Comparison of ENCODE assay signal across 16 cellular contexts in genomic region chr16:28865722-28866453, GRCh38. TPM values are rescaled to one million over a fixed set of nuclear protein-coding genes. Genes with fewer than 3 reads are reported as not detected.
DNase-seq lines count a peak whose midpoint lies in the region; ATAC-seq, FAIRE-seq and TF ChIP-seq lines count a peak whose summit lies in the region.
"Had no signal": no experiment of that assay in that cellular context is flagged by ENCODE, and none has a peak within 500 bp of the region (broad histone marks: within the 10 kb centered on the region; RNA-seq: fewer than 3 reads in every experiment).

No MANE protein-coding gene starts in this region.

- no peak overlapping the region for H3K9ac ChIP-seq in endodermal cell (ENCODE audit: extremely low read depth, low read length, poor library complexity, severe bottlenecking)
- no peak overlapping the region for H3K9ac ChIP-seq in kidney (ENCODE audit: low read length in 2 of 2)

- intact Hi-C loops in kidney (cut with DNase I) (no loop called here), adrenal gland (cut with DNase I) (loop anchor here in 1 of 2 donors (5.0 kb wide), 1 partner anchor 66 kb away; the partner anchor contains the start of gene CD19)

- H3K4me3 ChIP-seq in endodermal cell (ENCODE audit: low read length): peak overlapping the region; percentile 95
- H3K4me3 ChIP-seq in kidney (ENCODE audit: low read length in 2 of 2): no peak overlapping the region
- no peak overlapping the region for H3K4me3 ChIP-seq in adrenal gland

- ATAC-seq in stimulated activated effector memory CD8-positive, alpha-beta T cell treated with anti-CD3 and anti-CD28 coated beads, Interleukin-12 subunit alpha, Interleukin-12 subunit beta, amount 100 ng/mL, for 72 hours: no peak
- ATAC-seq: activated T-cell treated with anti-CD3 and anti-CD28 coated beads, Interleukin-2, amount 50 U/mL, for 72 hours; effector memory CD8-positive, alpha-beta T cell had no signal

- no peak for TF ChIP-seq POLR2A in adrenal gland (IDR thresholded peaks at IDR 0.05)

- H3K4me1 Mint-ChIP-seq in activated naive CD4-positive, alpha-beta T cell treated with anti-CD3 and anti-CD28 coated beads, Interleukin-2, amount 50 U/mL, for 24 hours: peaks cover 18% of the 10 kb centered on the region
- H3K4me1 Mint-ChIP-seq in endodermal cell: peaks cover 15% of the 10 kb centered on the region
- peaks cover 37% of the 10 kb centered on the region for H3K4me1 Mint-ChIP-seq in stimulated activated effector memory CD8-positive, alpha-beta T cell treated with anti-CD3 and anti-CD28 coated beads, Interleukin-12 subunit alpha, Interleukin-12 subunit beta, amount 100 ng/mL, for 72 hours

- no peaks in the 10 kb centered on the region for H3K27me3 ChIP-seq in endodermal cell (ENCODE audit: control insufficient read depth, insufficient read depth, low read length, poor library complexity, severe bottlenecking)
- H3K27me3 ChIP-seq in adrenal gland: no peaks in the 10 kb centered on the region

- H3K36me3 ChIP-seq in endodermal cell (ENCODE audit: control insufficient read depth, insufficient read depth, low read length) (peaks cover 28% of the 10 kb centered on the region), kidney (ENCODE audit: control insufficient read depth in 1 of 2, insufficient read depth in 2 of 2, low read length in 2 of 2) (peaks cover 15 to 21% of the 10 kb centered on the region in 2 donors), adrenal gland (replicated peaks in 1 of 2) (peaks cover 0 to 41% of the 10 kb centered on the region in 2 donors)

- no peaks in the 10 kb centered on the region for H3K9me3 ChIP-seq in endodermal cell (ENCODE audit: control insufficient read depth, low read length)
- H3K9me3 ChIP-seq in kidney (ENCODE audit: control insufficient read depth in 1 of 2, low read length in 2 of 2): no peaks in the 10 kb centered on the region
- H3K9me3 ChIP-seq in adrenal gland (replicated peaks in 1 of 3): no peaks in the 10 kb centered on the region

- H3K27ac ChIP-seq in endodermal cell (ENCODE audit: low read depth, low read length) (no peak overlapping the region), kidney (ENCODE audit: low read depth in 2 of 2, low read length in 2 of 2) (no peak overlapping the region), adrenal gland (no peak overlapping the region)

- peaks cover 1% of the 10 kb centered on the region for H3K36me3 Mint-ChIP-seq in activated naive CD4-positive, alpha-beta T cell treated with anti-CD3 and anti-CD28 coated beads, Interleukin-2, amount 50 U/mL, for 24 hours
- peaks cover 32% of the 10 kb centered on the region for H3K36me3 Mint-ChIP-seq in endodermal cell (ENCODE audit: low read depth)
- H3K36me3 Mint-ChIP-seq in stimulated activated effector memory CD8-positive, alpha-beta T cell treated with anti-CD3 and anti-CD28 coated beads, Interleukin-12 subunit alpha, Interleukin-12 subunit beta, amount 100 ng/mL, for 72 hours: peaks cover 71% of the 10 kb centered on the region

- H3K4me1 ChIP-seq in endodermal cell (ENCODE audit: control insufficient read depth, insufficient read depth, low read length) (peaks cover 7% of the 10 kb centered on the region), kidney (ENCODE audit: control insufficient read depth in 1 of 2, insufficient read depth in 1 of 2, low read depth in 1 of 2, low read length in 2 of 2) (peaks cover 5 to 15% of the 10 kb centered on the region in 2 donors), adrenal gland (replicated peaks in 1 of 2) (peaks cover 12 to 18% of the 10 kb centered on the region in 2 donors)

- peak overlapping the region; percentile 77 for H3K27ac Mint-ChIP-seq in activated naive CD4-positive, alpha-beta T cell treated with anti-CD3 and anti-CD28 coated beads, Interleukin-2, amount 50 U/mL, for 24 hours
- H3K27ac Mint-ChIP-seq in endodermal cell: peak overlapping the region; percentile 64
- peak overlapping the region; percentile 95 for H3K27ac Mint-ChIP-seq in stimulated activated effector memory CD8-positive, alpha-beta T cell treated with anti-CD3 and anti-CD28 coated beads, Interleukin-12 subunit alpha, Interleukin-12 subunit beta, amount 100 ng/mL, for 72 hours
- H3K27ac Mint-ChIP-seq: activated T-cell treated with anti-CD3 and anti-CD28 coated beads, Interleukin-2, amount 50 U/mL, for 72 hours had no signal

- WGBS in endodermal cell (ENCODE audit: insufficient coverage in 1 of 2, insufficient read length in 1 of 2), 2 experiments: 90 to 93% methylated on average over 15 to 28 of the region's 32 CpGs
- WGBS in adrenal gland, 4 donors: 75 to 84% (median 76%) methylated on average over 11 to 32 of the region's 32 CpGs

- no peak overlapping the region for H3K4me3 Mint-ChIP-seq in activated naive CD4-positive, alpha-beta T cell treated with anti-CD3 and anti-CD28 coated beads, Interleukin-2, amount 50 U/mL, for 24 hours
- H3K4me3 Mint-ChIP-seq in endodermal cell: no peak overlapping the region
- H3K4me3 Mint-ChIP-seq in stimulated activated effector memory CD8-positive, alpha-beta T cell treated with anti-CD3 and anti-CD28 coated beads, Interleukin-12 subunit alpha, Interleukin-12 subunit beta, amount 100 ng/mL, for 72 hours: no peak overlapping the region

- DNase-seq in activated naive CD4-positive, alpha-beta T cell treated with Interleukin-2 at 50 U/mL for 16 hours: no peak
- no peak for DNase-seq in endodermal cell
- DNase-seq in stimulated activated effector memory CD8-positive, alpha-beta T cell treated with anti-CD3 and anti-CD28 coated beads, Interleukin-12 subunit alpha, Interleukin-12 subunit beta, amount 100 ng/mL, for 72 hours (ENCODE audit: low spot score in 2 of 2): no peak
- no peak for DNase-seq in kidney
- no peak for DNase-seq in adrenal gland
- DNase-seq: activated T-cell treated with anti-CD3 and anti-CD28 coated beads, Interleukin-2, amount 50 U/mL, for 72 hours; effector memory CD8-positive, alpha-beta T cell; foreskin melanocyte; GOT3; KG1; midbrain; NCI-H146; NCI-H524 treated with DMSO at 0.1 percent for 48 hours; stimulated activated CD4-positive, alpha-beta T cell treated with anti-CD3 and anti-CD28 coated beads, Interleukin-1b, Interleukin-23, amount 100 ng/mL, for 48 hours had no signal

- no peaks in the 10 kb centered on the region for H3K27me3 Mint-ChIP-seq in activated naive CD4-positive, alpha-beta T cell treated with anti-CD3 and anti-CD28 coated beads, Interleukin-2, amount 50 U/mL, for 24 hours
- no peaks in the 10 kb centered on the region for H3K27me3 Mint-ChIP-seq in endodermal cell (ENCODE audit: insufficient read depth)
- H3K27me3 Mint-ChIP-seq: effector memory CD8-positive, alpha-beta T cell had no signal

- H3K9me3 Mint-ChIP-seq in activated naive CD4-positive, alpha-beta T cell treated with anti-CD3 and anti-CD28 coated beads, Interleukin-2, amount 50 U/mL, for 24 hours: no peaks in the 10 kb centered on the region
- H3K9me3 Mint-ChIP-seq in endodermal cell: no peaks in the 10 kb centered on the region
- no peaks in the 10 kb centered on the region for H3K9me3 Mint-ChIP-seq in stimulated activated effector memory CD8-positive, alpha-beta T cell treated with anti-CD3 and anti-CD28 coated beads, Interleukin-12 subunit alpha, Interleukin-12 subunit beta, amount 100 ng/mL, for 72 hours
- H3K9me3 Mint-ChIP-seq: activated T-cell treated with anti-CD3 and anti-CD28 coated beads, Interleukin-2, amount 50 U/mL, for 72 hours; effector memory CD8-positive, alpha-beta T cell; T-helper 1 cell treated with Interleukin-12 subunit alpha and Interleukin-12 subunit beta and Interleukin-4 antibody, amounts not matched to agents 30 μg/mL and 1 μg/mL, for 36 hours had no signal

- no peak for FAIRE-seq in kidney (lab: Jason Lieb, UNC)

- TF ChIP-seq CTCF in endodermal cell (conservative IDR thresholded peaks at IDR 0.05) (no peak), kidney (IDR thresholded peaks at IDR 0.05; ENCODE audit: borderline replicate concordance, extremely low read depth, insufficient read depth) (no peak), adrenal gland (IDR thresholded peaks at IDR 0.05) (no peak)

RNA-seq across cellular contexts. Expression of gene SH2B1, which starts 2.2 kb away (rescaled TPM):
- total RNA-seq in endodermal cell (10 to 100 TPM; 56.5 to 63.4 TPM), kidney (64.4 TPM), adrenal gland (100 to 1,000 TPM in 1 of 8 donors, 10 to 100 TPM in 7; 30.8 to 108 (median 58.6) TPM)
- 42.6 TPM for polyA plus RNA-seq in endodermal cell (2013, experiment 1 of 2)
- 33.7 TPM for polyA plus RNA-seq in endodermal cell (2013, experiment 2 of 2)
- polyA plus RNA-seq in kidney (ENCODE audit: insufficient read depth, low read depth, low replicate concordance) (44.8 TPM), adrenal gland (100 to 1,000 TPM in 2 of 3 donors, 10 to 100 TPM in 1; 17.1 to 236 (median 119) TPM)

RNA-seq across cellular contexts. Expression of gene ATP2A1, which starts 12.4 kb away (rescaled TPM):
- total RNA-seq in endodermal cell (1 to 10 TPM; 4.7 to 7.7 TPM), kidney (0.25 TPM), adrenal gland (1 to 10 TPM in 2 of 8 donors, under 1 TPM in 5, not detected in 1; 0.17 to 1.2 (median 0.95) TPM)
- 2.2 TPM for polyA plus RNA-seq in endodermal cell (2013, experiment 1 of 2)
- 3.7 TPM for polyA plus RNA-seq in endodermal cell (2013, experiment 2 of 2)
- polyA plus RNA-seq in kidney (ENCODE audit: insufficient read depth, low read depth, low replicate concordance) (0.47 TPM), adrenal gland (1 to 10 TPM in 1 of 3 donors, under 1 TPM in 2; 0.05 to 1.1 (median 0.88) TPM)

RNA-seq across cellular contexts. Expression of gene TUFM, which starts 19.7 kb away (rescaled TPM):
- total RNA-seq in endodermal cell (100 to 1,000 TPM; 158 to 165 TPM), kidney (146 TPM), adrenal gland (100 to 1,000 TPM; 144 to 239 (median 208) TPM)
- polyA plus RNA-seq in endodermal cell (2013, experiment 1 of 2): 116 TPM
- 105 TPM for polyA plus RNA-seq in endodermal cell (2013, experiment 2 of 2)
- polyA plus RNA-seq in kidney (ENCODE audit: insufficient read depth, low read depth, low replicate concordance) (443 TPM), adrenal gland (100 to 1,000 TPM; 173 to 323 (median 181) TPM)

RNA-seq across cellular contexts. Expression of gene ATXN2L, which starts 43.1 kb away (rescaled TPM):
- 100 to 1,000 TPM; 242 to 264 TPM for total RNA-seq in endodermal cell
- 249 TPM for polyA plus RNA-seq in endodermal cell (2013, experiment 1 of 2)
- polyA plus RNA-seq in endodermal cell (2013, experiment 2 of 2): 202 TPM
- 102 TPM for total RNA-seq in kidney
- polyA plus RNA-seq in kidney (ENCODE audit: insufficient read depth, low read depth, low replicate concordance): 43.2 TPM
- total RNA-seq in adrenal gland: 100 to 1,000 TPM in 2 of 8 donors, 10 to 100 TPM in 6; 66.3 to 118 (median 90.5) TPM
- polyA plus RNA-seq in adrenal gland: 100 to 1,000 TPM in 2 of 3 donors, 10 to 100 TPM in 1; 44.3 to 342 (median 126) TPM

RNA-seq across cellular contexts. Expression of gene RABEP2, which starts 59.1 kb away (rescaled TPM):
- total RNA-seq in endodermal cell (10 to 100 TPM; 16.1 to 19.2 TPM), kidney (30.1 TPM), adrenal gland (100 to 1,000 TPM in 1 of 8 donors, 10 to 100 TPM in 7; 18.6 to 108 (median 47.7) TPM)
- polyA plus RNA-seq in endodermal cell (2013, experiment 1 of 2): 7.8 TPM
- polyA plus RNA-seq in endodermal cell (2013, experiment 2 of 2): 6.0 TPM
- polyA plus RNA-seq in kidney (ENCODE audit: insufficient read depth, low read depth, low replicate concordance) (21.0 TPM), adrenal gland (100 to 1,000 TPM in 1 of 3 donors, 10 to 100 TPM in 1, 1 to 10 TPM in 1; 1.4 to 121 (median 57.1) TPM)
